ENCODE assay signal across 12 cellular contexts in genomic region chr3:179967622-179968021, GRCh38.
DNase-seq lines count a peak whose midpoint lies in the region; ATAC-seq and TF ChIP-seq lines count a peak whose summit lies in the region.
"Had no signal": no experiment of that assay in that cellular context is flagged by ENCODE, and none has a peak within 500 bp of the region (broad histone marks: within the 10 kb centered on the region; RNA-seq: fewer than 3 reads in every experiment).

No MANE protein-coding gene starts in this region.

- H3K9me3 ChIP-seq in A673 (ENCODE audit: low read depth, low read length, poor library complexity, severe bottlenecking) = no peaks in the 10 kb centered on the region

- no peaks in the 10 kb centered on the region for H3K4me1 ChIP-seq in A673 (ENCODE audit: insufficient read depth, low read length, poor library complexity, severe bottlenecking)

- intact Hi-C loops in activated CD8-positive, alpha-beta T cell treated with anti-CD3 and anti-CD28 coated beads for 36 hours (cut with micrococcal nuclease) = no loop called here
- intact Hi-C loops in A673 (cut with micrococcal nuclease; ENCODE audit: unreplicated experiment) = no loop called here
- intact Hi-C loops in left ventricle myocardium superior (cut with micrococcal nuclease) = no loop called here

- no peak overlapping the region for H3K27ac ChIP-seq in A673 (ENCODE audit: low read depth, low read length, poor library complexity, severe bottlenecking)
- H3K27ac ChIP-seq: neural progenitor cell had no signal

- DNase-seq in activated CD8-positive, alpha-beta T cell treated with anti-CD3 and anti-CD28 coated beads for 36 hours = peak; percentile 4
- DNase-seq in activated CD8-positive, alpha-beta T cell treated with anti-CD3 and anti-CD28 coated beads, Interleukin-2, amount 10 ng/mL, durations not matched to agents 7 days and 5 days = no peak
- DNase-seq in omental fat pad (ENCODE audit: low spot score) (no peak), A673 (ENCODE audit: low spot score) (no peak), left ventricle myocardium superior (no peak)
- DNase-seq: glutamatergic neuron, NCI-H187 treated with DMSO at 0.1 percent for 48 hours had no signal

- H3K36me3 ChIP-seq in A673 (ENCODE audit: insufficient read depth, low read length, poor library complexity, severe bottlenecking) = no peaks in the 10 kb centered on the region

- H3K4me3 Mint-ChIP-seq in activated CD8-positive, alpha-beta T cell treated with anti-CD3 and anti-CD28 coated beads for 36 hours = no peak overlapping the region
- H3K4me3 Mint-ChIP-seq in activated CD8-positive, alpha-beta T cell treated with anti-CD3 and anti-CD28 coated beads, Interleukin-2, amount 10 ng/mL, durations not matched to agents 7 days and 5 days = no peak overlapping the region
- H3K4me3 Mint-ChIP-seq: neural progenitor cell; T-helper 1 cell treated with Interleukin-12 subunit alpha and Interleukin-12 subunit beta and Interleukin-4 antibody, amounts not matched to agents 30 μg/mL and 1 μg/mL, for 36 hours had no signal

- POLR2A ChIA-PET in activated CD8-positive, alpha-beta T cell treated with anti-CD3 and anti-CD28 coated beads for 36 hours (lab: Charles Lee) = no interaction called here
- POLR2A ChIA-PET in activated CD8-positive, alpha-beta T cell treated with anti-CD3 and anti-CD28 coated beads, Interleukin-2, amount 10 ng/mL, durations not matched to agents 7 days and 5 days (lab: Charles Lee) = no interaction called here
- POLR2A ChIA-PET in A673 (lab: Charles Lee; ENCODE audit: low non-redundant PET) = no interaction called here

- H3K27me3 ChIP-seq in A673 (replicated peaks; ENCODE audit: insufficient read depth, low read depth, low read length, poor library complexity) = peaks cover 72% of the 10 kb centered on the region
- H3K27me3 ChIP-seq: neural progenitor cell had no signal

- H3K4me3 ChIP-seq in A673 (ENCODE audit: low read depth, low read length, poor library complexity, severe bottlenecking) = no peak overlapping the region
- H3K4me3 ChIP-seq: neural progenitor cell had no signal

- CTCF ChIA-PET in activated CD8-positive, alpha-beta T cell treated with anti-CD3 and anti-CD28 coated beads for 36 hours (lab: Charles Lee) = no interaction called here
- CTCF ChIA-PET in activated CD8-positive, alpha-beta T cell treated with anti-CD3 and anti-CD28 coated beads, Interleukin-2, amount 10 ng/mL, durations not matched to agents 7 days and 5 days (lab: Charles Lee) = interaction anchor here (1.1 kb wide), 1 partner anchor 38 kb away, joined by 3 read pairs; no protein-coding TSS in a partner anchor
- CTCF ChIA-PET in A673 (lab: Charles Lee) = no interaction called here

- H3K36me3 Mint-ChIP-seq in activated CD8-positive, alpha-beta T cell treated with anti-CD3 and anti-CD28 coated beads for 36 hours (ENCODE audit: low read depth) = no peaks in the 10 kb centered on the region
- no peaks in the 10 kb centered on the region for H3K36me3 Mint-ChIP-seq in activated CD8-positive, alpha-beta T cell treated with anti-CD3 and anti-CD28 coated beads, Interleukin-2, amount 10 ng/mL, durations not matched to agents 7 days and 5 days (ENCODE audit: low read depth)
- H3K36me3 Mint-ChIP-seq: neural progenitor cell had no signal

- no peak for TF ChIP-seq CTCF in activated CD8-positive, alpha-beta T cell treated with anti-CD3 and anti-CD28 coated beads for 36 hours (IDR thresholded peaks at IDR 0.05)
- TF ChIP-seq CTCF in omental fat pad (IDR thresholded peaks at IDR 0.05) (no peak), A673 (conservative IDR thresholded peaks at IDR 0.05; ENCODE audit: low read depth, low read length) (no peak)

- H3K4me1 Mint-ChIP-seq in activated CD8-positive, alpha-beta T cell treated with anti-CD3 and anti-CD28 coated beads for 36 hours (ENCODE audit: low read depth) = no peaks in the 10 kb centered on the region
- no peaks in the 10 kb centered on the region for H3K4me1 Mint-ChIP-seq in activated CD8-positive, alpha-beta T cell treated with anti-CD3 and anti-CD28 coated beads, Interleukin-2, amount 10 ng/mL, durations not matched to agents 7 days and 5 days (ENCODE audit: low read depth)

- no TSS peak for BruUV-seq in A673 (replicated peaks; lab: Mats Ljungman, UMichigan)

- H3K9me3 Mint-ChIP-seq in activated CD8-positive, alpha-beta T cell treated with anti-CD3 and anti-CD28 coated beads for 36 hours = no peaks in the 10 kb centered on the region
- H3K9me3 Mint-ChIP-seq in activated CD8-positive, alpha-beta T cell treated with anti-CD3 and anti-CD28 coated beads, Interleukin-2, amount 10 ng/mL, durations not matched to agents 7 days and 5 days (ENCODE audit: insufficient read depth) = no peaks in the 10 kb centered on the region
- H3K9me3 Mint-ChIP-seq: neural progenitor cell had no signal

- peak; percentile 24 for ATAC-seq in activated CD8-positive, alpha-beta T cell treated with anti-CD3 and anti-CD28 coated beads for 36 hours
- ATAC-seq in activated CD8-positive, alpha-beta T cell treated with anti-CD3 and anti-CD28 coated beads, Interleukin-2, amount 10 ng/mL, durations not matched to agents 7 days and 5 days = no peak
- ATAC-seq in HG02588 (IDR thresholded peaks at IDR 0.05; ENCODE audit: unreplicated experiment) (peak; percentile 85), HG03565 (IDR thresholded peaks at IDR 0.05; ENCODE audit: unreplicated experiment) (peak; percentile 77), omental fat pad (ENCODE audit: low FRiP score) (peak; percentile 55), esophagus mucosa (no peak), left ventricle myocardium superior (no peak)

- H3K27ac Mint-ChIP-seq in activated CD8-positive, alpha-beta T cell treated with anti-CD3 and anti-CD28 coated beads for 36 hours = no peak overlapping the region
- no peak overlapping the region for H3K27ac Mint-ChIP-seq in activated CD8-positive, alpha-beta T cell treated with anti-CD3 and anti-CD28 coated beads, Interleukin-2, amount 10 ng/mL, durations not matched to agents 7 days and 5 days
- H3K27ac Mint-ChIP-seq: neural progenitor cell; T-helper 1 cell treated with Interleukin-12 subunit alpha and Interleukin-12 subunit beta and Interleukin-4 antibody, amounts not matched to agents 30 μg/mL and 1 μg/mL, for 36 hours had no signal

- peaks cover 2% of the 10 kb centered on the region for H3K27me3 Mint-ChIP-seq in activated CD8-positive, alpha-beta T cell treated with anti-CD3 and anti-CD28 coated beads for 36 hours
- H3K27me3 Mint-ChIP-seq in activated CD8-positive, alpha-beta T cell treated with anti-CD3 and anti-CD28 coated beads, Interleukin-2, amount 10 ng/mL, durations not matched to agents 7 days and 5 days (ENCODE audit: low read depth) = peaks cover 10% of the 10 kb centered on the region

Comparison
In these comparisons a context has a peak if more than half of its experiments do, and no peak if none do; other contexts are left out.
1. ATAC-seq: peak in activated CD8-positive, alpha-beta T cell treated with anti-CD3 and anti-CD28 coated beads for 36 hours (single experiment), HG02588 (single experiment), HG03565 (single experiment) and omental fat pad (single experiment); none in activated CD8-positive, alpha-beta T cell treated with anti-CD3 and anti-CD28 coated beads, Interleukin-2, amount 10 ng/mL, durations not matched to agents 7 days and 5 days (single experiment), esophagus mucosa (single experiment) and left ventricle myocardium superior (single experiment).